Comparison of ENCODE assay signal across 10 cellular contexts in genomic region chr1:52659356-52659755, GRCh38. TPM values are rescaled to one million over a fixed set of nuclear protein-coding genes. Genes with fewer than 3 reads are reported as not detected.
DNase-seq lines count a peak whose midpoint lies in the region; ATAC-seq and TF ChIP-seq lines count a peak whose summit lies in the region.
"Had no signal": no experiment of that assay in that cellular context is flagged by ENCODE, and none has a peak within 500 bp of the region (broad histone marks: within the 10 kb centered on the region; RNA-seq: fewer than 3 reads in every experiment).

No MANE protein-coding gene starts in this region.

- no peak overlapping the region for H3K4me3 Mint-ChIP-seq in CD4-positive, CD25-positive, alpha-beta regulatory T cell
- no peak overlapping the region for H3K4me3 Mint-ChIP-seq in central memory CD8-positive, alpha-beta T cell
- no peak overlapping the region for H3K4me3 Mint-ChIP-seq in glutamatergic neuron (ENCODE audit: unreplicated experiment)
- H3K4me3 Mint-ChIP-seq: CD4-positive, alpha-beta T cell had no signal

- H3K9me3 ChIP-seq in CD4-positive, CD25-positive, alpha-beta regulatory T cell (ENCODE audit: control insufficient read depth in 2 of 2, low read length in 2 of 2): no peaks in the 10 kb centered on the region
- H3K9me3 ChIP-seq in body of pancreas: no peaks in the 10 kb centered on the region
- H3K9me3 ChIP-seq: MG63 had no signal

- H3K27ac ChIP-seq in CD4-positive, CD25-positive, alpha-beta regulatory T cell (ENCODE audit: insufficient read depth, low read length, poor library complexity, severe bottlenecking): no peak overlapping the region
- no peak overlapping the region for H3K27ac ChIP-seq in body of pancreas

- DNase-seq in CD4-positive, CD25-positive, alpha-beta regulatory T cell: peak in 1 of 3 donors; percentile 30
- DNase-seq in HT1080 (ENCODE audit: low read depth) (peak; percentile 28), glutamatergic neuron (no peak), amygdala (lab: John Stamatoyannopoulos, UW) (no peak), left lobe of liver (ENCODE audit: low spot score) (no peak), body of pancreas (no peak)
- no peak for DNase-seq in central memory CD8-positive, alpha-beta T cell (ENCODE audit: low spot score in 2 of 2)
- DNase-seq: CD4-positive, alpha-beta T cell; MG63 had no signal

- peaks cover 0 to 11% (median 6%) of the 10 kb centered on the region in 4 donors for H3K4me1 Mint-ChIP-seq in CD4-positive, CD25-positive, alpha-beta regulatory T cell
- peaks cover 8% of the 10 kb centered on the region for H3K4me1 Mint-ChIP-seq in central memory CD8-positive, alpha-beta T cell
- peaks cover 8% of the 10 kb centered on the region for H3K4me1 Mint-ChIP-seq in glutamatergic neuron (ENCODE audit: low read depth, unreplicated experiment)

- H3K4me3 ChIP-seq in CD4-positive, CD25-positive, alpha-beta regulatory T cell (ENCODE audit: low read depth, low read length): no peak overlapping the region
- H3K4me3 ChIP-seq in body of pancreas: no peak overlapping the region
- H3K4me3 ChIP-seq: MG63 had no signal

- no peaks in the 10 kb centered on the region for H3K27me3 ChIP-seq in CD4-positive, CD25-positive, alpha-beta regulatory T cell (ENCODE audit: control insufficient read depth, insufficient read depth, low read length)
- no peaks in the 10 kb centered on the region for H3K27me3 ChIP-seq in body of pancreas
- H3K27me3 ChIP-seq: MG63 had no signal

- 91 to 97% methylated on average over 3 of the region's 3 CpGs for WGBS in body of pancreas, 2 donors

- intact Hi-C loops in body of pancreas (cut with DNase I): no loop called here

- ATAC-seq in CD4-positive, CD25-positive, alpha-beta regulatory T cell (ENCODE audit: low read depth in 2 of 2): no peak
- ATAC-seq in GM19372 (IDR thresholded peaks at IDR 0.05; ENCODE audit: low read depth, unreplicated experiment) (peak; percentile 75), left lobe of liver (no peak), body of pancreas (no peak)
- ATAC-seq in central memory CD8-positive, alpha-beta T cell (replicated peaks; ENCODE audit: extremely low read depth, poor library complexity, severe bottlenecking): no peak

- H3K27me3 Mint-ChIP-seq in CD4-positive, CD25-positive, alpha-beta regulatory T cell: no peaks in the 10 kb centered on the region
- H3K27me3 Mint-ChIP-seq in central memory CD8-positive, alpha-beta T cell: no peaks in the 10 kb centered on the region
- peaks cover 9% of the 10 kb centered on the region for H3K27me3 Mint-ChIP-seq in glutamatergic neuron (ENCODE audit: unreplicated experiment)
- H3K27me3 Mint-ChIP-seq: CD4-positive, alpha-beta T cell had no signal

- peaks cover 19% of the 10 kb centered on the region for H3K36me3 ChIP-seq in CD4-positive, CD25-positive, alpha-beta regulatory T cell (ENCODE audit: control insufficient read depth, insufficient read depth, low read length)
- H3K36me3 ChIP-seq in body of pancreas (replicated peaks in 1 of 2; ENCODE audit: insufficient read depth in 1 of 2, low read depth in 2 of 2): no peaks in the 10 kb centered on the region
- H3K36me3 ChIP-seq: MG63 had no signal

- H3K4me1 ChIP-seq in CD4-positive, CD25-positive, alpha-beta regulatory T cell (ENCODE audit: control insufficient read depth, insufficient read depth, low read length, poor library complexity, severe bottlenecking): no peaks in the 10 kb centered on the region
- H3K4me1 ChIP-seq in body of pancreas: peaks cover 6% of the 10 kb centered on the region

- H3K27ac Mint-ChIP-seq in CD4-positive, CD25-positive, alpha-beta regulatory T cell: peak overlapping the region in 2 of 3 donors; percentile 35 to 79
- H3K27ac Mint-ChIP-seq in central memory CD8-positive, alpha-beta T cell (ENCODE audit: low read depth): peak overlapping the region; percentile 71
- H3K27ac Mint-ChIP-seq in glutamatergic neuron (ENCODE audit: unreplicated experiment): no peak overlapping the region
- H3K27ac Mint-ChIP-seq: CD4-positive, alpha-beta T cell had no signal

- H3K9me3 Mint-ChIP-seq in CD4-positive, CD25-positive, alpha-beta regulatory T cell: no peaks in the 10 kb centered on the region
- no peaks in the 10 kb centered on the region for H3K9me3 Mint-ChIP-seq in central memory CD8-positive, alpha-beta T cell
- peaks cover 3% of the 10 kb centered on the region for H3K9me3 Mint-ChIP-seq in glutamatergic neuron (ENCODE audit: unreplicated experiment)
- H3K9me3 Mint-ChIP-seq: CD4-positive, alpha-beta T cell had no signal

- TF ChIP-seq CTCF in glutamatergic neuron (IDR thresholded peaks at IDR 0.05; ENCODE audit: partially characterized antibody, unreplicated experiment) (no peak), body of pancreas (IDR thresholded peaks at IDR 0.05) (no peak)

- peaks cover 35% of the 10 kb centered on the region for H3K36me3 Mint-ChIP-seq in CD4-positive, CD25-positive, alpha-beta regulatory T cell
- peaks cover 11% of the 10 kb centered on the region for H3K36me3 Mint-ChIP-seq in central memory CD8-positive, alpha-beta T cell (ENCODE audit: insufficient read depth)
- no peaks in the 10 kb centered on the region for H3K36me3 Mint-ChIP-seq in glutamatergic neuron (ENCODE audit: unreplicated experiment)

- no peak for TF ChIP-seq POLR2A in body of pancreas (IDR thresholded peaks at IDR 0.05)

RNA-seq across cellular contexts. Expression of gene SHISAL2A, which starts 26.4 kb away (rescaled TPM):
- total RNA-seq in CD4-positive, CD25-positive, alpha-beta regulatory T cell: 27.2 TPM
- polyA plus RNA-seq in CD4-positive, CD25-positive, alpha-beta regulatory T cell: 1 to 10 TPM; 4.3 to 8.0 (median 5.8) TPM
- total RNA-seq in HT1080 (2014; rRNA removed; shearing (Covaris generic)): not detected in 2 replicates
- not detected in 2 replicates for polyA plus RNA-seq in HT1080 (2015; cell fraction: cytosol; rRNA removed)
- not detected in 2 replicates for polyA plus RNA-seq in HT1080 (2015; cell fraction: nucleus; rRNA removed)
- total RNA-seq in glutamatergic neuron (ENCODE audit: unreplicated experiment) (not detected), left lobe of liver (0.23 TPM), body of pancreas (not detected)

RNA-seq across cellular contexts. Expression of gene COA7, which starts 38.8 kb away (rescaled TPM):
- total RNA-seq in CD4-positive, CD25-positive, alpha-beta regulatory T cell: 5.4 TPM
- polyA plus RNA-seq in CD4-positive, CD25-positive, alpha-beta regulatory T cell: 1 to 10 TPM; 2.4 to 4.6 (median 3.2) TPM
- 16.1 and 22.2 TPM in 2 replicates for total RNA-seq in HT1080 (2014; rRNA removed; shearing (Covaris generic))
- 14.1 and 16.3 TPM in 2 replicates for polyA plus RNA-seq in HT1080 (2015; cell fraction: cytosol; rRNA removed)
- polyA plus RNA-seq in HT1080 (2015; cell fraction: nucleus; rRNA removed): 7.9 and 12.5 TPM in 2 replicates
- 24.6 TPM for total RNA-seq in glutamatergic neuron (ENCODE audit: unreplicated experiment)
- total RNA-seq in left lobe of liver: 16.9 TPM
- 1 to 10 TPM; 4.3 to 6.0 TPM for total RNA-seq in body of pancreas

RNA-seq across cellular contexts. Expression of gene GPX7, which starts 57.2 kb away (rescaled TPM):
- total RNA-seq in CD4-positive, CD25-positive, alpha-beta regulatory T cell: 12.3 TPM
- 10 to 100 TPM; 31.8 to 43.5 (median 36.0) TPM for polyA plus RNA-seq in CD4-positive, CD25-positive, alpha-beta regulatory T cell
- total RNA-seq in HT1080 (2014; rRNA removed; shearing (Covaris generic)): not detected in 2 replicates
- polyA plus RNA-seq in HT1080 (2015; cell fraction: cytosol; rRNA removed): not detected in 2 replicates
- not detected in 2 replicates for polyA plus RNA-seq in HT1080 (2015; cell fraction: nucleus; rRNA removed)
- total RNA-seq in glutamatergic neuron (ENCODE audit: unreplicated experiment) (3.5 TPM), left lobe of liver (2.1 TPM), body of pancreas (10 to 100 TPM in 1 of 2 donors, 1 to 10 TPM in 1; 9.6 to 22.1 TPM)

Comparison
In these comparisons a context has a peak if more than half of its experiments do, and no peak if none do; other contexts are left out.
1. RNA of gene SHISAL2A, which starts 26.4 kb away (total RNA-seq): 27.2 TPM in CD4-positive, CD25-positive, alpha-beta regulatory T cell (single experiment); 0.23 TPM in left lobe of liver (single experiment), not detected in HT1080, not detected in glutamatergic neuron (single experiment) and not detected in body of pancreas; every median in the first group is over 10 times any median in the second.